7 cellular contexts compared by ENCODE assay signal in the genomic region with DNA sequence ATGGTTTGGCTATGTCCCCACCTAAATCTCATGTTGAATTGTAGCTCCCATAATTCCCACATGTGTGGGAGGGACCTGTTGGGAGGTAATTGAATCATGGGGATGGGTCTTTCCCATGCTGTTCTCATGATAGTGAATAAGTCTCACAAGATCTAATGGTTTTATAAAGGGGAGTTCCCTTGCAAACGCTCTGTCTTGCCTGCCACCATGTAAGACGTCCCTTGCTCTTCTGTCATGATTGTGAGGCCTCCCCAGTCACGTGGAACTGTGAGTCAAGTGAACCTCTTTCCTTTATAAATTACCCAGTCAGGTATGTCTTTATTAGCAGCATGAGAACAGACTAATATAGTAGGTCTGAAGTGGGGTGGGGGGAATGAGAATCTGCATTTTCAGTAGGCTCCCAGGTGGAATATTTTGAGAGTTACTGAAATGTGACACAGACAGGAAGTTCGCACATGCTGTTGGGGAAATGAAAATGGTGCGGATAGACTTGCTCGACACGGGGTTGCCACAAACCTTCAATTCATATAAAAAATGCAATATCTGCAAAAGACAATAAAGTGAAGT.
DNase-seq lines count a peak whose midpoint lies in the region; ATAC-seq, FAIRE-seq and TF ChIP-seq lines count a peak whose summit lies in the region.
"Not testable (repeated sequence)": the region's sequence is repeated elsewhere in the genome, so short reads cannot be mapped to it uniquely, and the experiment has no call there.

No MANE protein-coding gene starts in this region.

- H3K9ac ChIP-seq in BLaER1 = not testable (repeated sequence)

- H3K9me3 ChIP-seq in BLaER1 = not testable (repeated sequence)

- POLR2A ChIA-PET in activated CD4-positive, alpha-beta T cell treated with anti-CD3 and anti-CD28 coated beads for 36 hours (lab: Charles Lee) = not testable (repeated sequence)

- H3K4me2 ChIP-seq in BLaER1 = peak overlapping the region; percentile 44

- FAIRE-seq in GM12891 (lab: Jason Lieb, UNC) = peak; percentile 16

- H3K4me1 Mint-ChIP-seq in activated CD4-positive, alpha-beta T cell treated with anti-CD3 and anti-CD28 coated beads for 36 hours = peaks cover 32% of the 10 kb centered on the region
- H3K4me1 Mint-ChIP-seq in dendritic cell treated with granulocyte-macrophage colony-stimulating factor and Interleukin-4, amounts not matched to agents 40 ng/mL and 50 ng/mL, for 4 days (ENCODE audit: low read depth) = peaks cover 45% of the 10 kb centered on the region
- peaks cover 49% of the 10 kb centered on the region for H3K4me1 Mint-ChIP-seq in memory B cell

- ATAC-seq in activated CD4-positive, alpha-beta T cell treated with anti-CD3 and anti-CD28 coated beads for 36 hours = peak; percentile 27
- ATAC-seq in memory B cell (ENCODE audit: low read depth) = peak; percentile 21

- TF ChIP-seq POLR2A in GM12891 (IDR thresholded peaks at IDR 0.05; ENCODE audit: low read depth, low read length) = not testable (repeated sequence)

- not testable (repeated sequence) for H3K4me3 ChIP-seq in BLaER1

- H3K27ac ChIP-seq in BLaER1 = not testable (repeated sequence)

- H3K27me3 Mint-ChIP-seq in activated CD4-positive, alpha-beta T cell treated with anti-CD3 and anti-CD28 coated beads for 36 hours; dendritic cell treated with granulocyte-macrophage colony-stimulating factor and Interleukin-4, amounts not matched to agents 40 ng/mL and 50 ng/mL, for 4 days; memory B cell: not testable (repeated sequence)

- H3K27me3 ChIP-seq in BLaER1 = not testable (repeated sequence)

- peaks cover 13% of the 10 kb centered on the region; the same call in 1 of the 2 replicates for H4K20me1 ChIP-seq in BLaER1

- H3K4me3 Mint-ChIP-seq in activated CD4-positive, alpha-beta T cell treated with anti-CD3 and anti-CD28 coated beads for 36 hours; dendritic cell treated with granulocyte-macrophage colony-stimulating factor and Interleukin-4, amounts not matched to agents 40 ng/mL and 50 ng/mL, for 4 days; memory B cell: not testable (repeated sequence)

- intact Hi-C loops in activated CD4-positive, alpha-beta T cell treated with anti-CD3 and anti-CD28 coated beads for 36 hours (cut with DNase I, micrococcal nuclease) = loop anchor here in 1 of 2 experiments (2.0 kb wide), 1 partner anchor 59 kb away; no protein-coding TSS in a partner anchor
- intact Hi-C loops in dendritic cell treated with granulocyte-macrophage colony-stimulating factor and Interleukin-4, amounts not matched to agents 40 ng/mL and 50 ng/mL, for 4 days (cut with micrococcal nuclease) = loop anchor here (5.0 kb wide), 1 partner anchor 34 kb away; no protein-coding TSS in a partner anchor

- CTCF ChIA-PET in activated CD4-positive, alpha-beta T cell treated with anti-CD3 and anti-CD28 coated beads for 36 hours (lab: Charles Lee) = interaction anchor here (0.7 to 1.6 kb wide), 2 partner anchors 11 to 170 kb away, joined by 3 to 4 read pairs; no protein-coding TSS in a partner anchor

- peaks cover 59% of the 10 kb centered on the region for H3K4me1 ChIP-seq in BLaER1

- H3K9me3 Mint-ChIP-seq in activated CD4-positive, alpha-beta T cell treated with anti-CD3 and anti-CD28 coated beads for 36 hours (ENCODE audit: low read depth); dendritic cell treated with granulocyte-macrophage colony-stimulating factor and Interleukin-4, amounts not matched to agents 40 ng/mL and 50 ng/mL, for 4 days; memory B cell: not testable (repeated sequence)

- not testable (repeated sequence) for H3K36me3 Mint-ChIP-seq in activated CD4-positive, alpha-beta T cell treated with anti-CD3 and anti-CD28 coated beads for 36 hours (ENCODE audit: low read depth); dendritic cell treated with granulocyte-macrophage colony-stimulating factor and Interleukin-4, amounts not matched to agents 40 ng/mL and 50 ng/mL, for 4 days (ENCODE audit: low read depth)
- H3K36me3 Mint-ChIP-seq in memory B cell = peaks cover 12% of the 10 kb centered on the region

- H3K36me3 ChIP-seq in BLaER1 = not testable (repeated sequence)

- DNase-seq in GM12891 (ENCODE audit: insufficient read length, low spot score); memory B cell (ENCODE audit: low spot score in 2 of 2): not testable (repeated sequence)
- peak; percentile 14 for DNase-seq in NCI-H82 (lab: John Stamatoyannopoulos, UW)
- peak; percentile 25 for DNase-seq in activated CD4-positive, alpha-beta T cell treated with anti-CD3 and anti-CD28 coated beads for 36 hours
- peak; percentile 20 for DNase-seq in stimulated activated CD4-positive, alpha-beta T cell treated with anti-CD3 and anti-CD28 coated beads, Interleukin-1b, Interleukin-23, amount 100 ng/mL, for 48 hours

- H3K27ac Mint-ChIP-seq in activated CD4-positive, alpha-beta T cell treated with anti-CD3 and anti-CD28 coated beads for 36 hours = not testable (repeated sequence)
- peak overlapping the region; percentile 23 for H3K27ac Mint-ChIP-seq in dendritic cell treated with granulocyte-macrophage colony-stimulating factor and Interleukin-4, amounts not matched to agents 40 ng/mL and 50 ng/mL, for 4 days
- H3K27ac Mint-ChIP-seq in memory B cell = peak overlapping the region; percentile 91
